1 cellular context compared by ENCODE assay signal in genomic region chr3:39139442-39139841, GRCh38.
TF ChIP-seq lines count a peak whose summit lies in the region.

No MANE protein-coding gene starts in this region.

TF ChIP-seq in K562, 482 proteins besides CTCF, POLR2A, EP300 and RAD21:
- TF ChIP-seq IRF9 (tag; IDR thresholded peaks at IDR 0.05) (no peak), POLR2AphosphoS2 (IDR thresholded peaks at IDR 0.05; ENCODE audit: low read length) (peak; percentile 35; the same call in 1 of the 2 replicates)
